ENCODE assay signal across 8 cellular contexts in the genomic region with DNA sequence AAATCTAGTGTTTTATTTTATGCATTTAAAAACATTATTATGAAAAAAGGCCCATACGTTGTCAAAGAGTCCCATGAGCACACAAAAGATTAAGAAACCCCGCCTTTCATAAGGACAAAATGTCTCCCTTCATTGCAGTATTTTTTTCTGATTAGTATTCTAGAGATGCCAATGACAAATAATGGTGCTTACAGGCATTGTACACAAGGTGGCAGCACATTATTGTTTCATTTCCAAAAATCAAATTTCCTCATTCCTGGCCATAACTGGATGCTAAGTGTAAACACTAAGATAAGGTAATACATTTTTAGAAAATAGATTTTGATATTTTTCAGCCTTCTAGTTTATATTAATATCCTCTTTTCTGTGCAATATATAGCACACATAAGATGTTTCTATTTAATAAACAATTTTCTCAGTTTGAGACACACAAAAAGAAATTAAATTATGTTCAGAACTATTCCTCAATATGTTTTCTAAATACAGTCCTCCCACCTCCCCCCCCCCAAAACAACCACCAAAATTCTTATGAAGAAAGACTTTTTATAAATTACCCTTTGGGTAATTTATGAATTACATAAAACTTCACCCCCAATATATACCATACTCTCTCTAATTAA. TPM values are rescaled to one million over a fixed set of nuclear protein-coding genes. Genes with fewer than 3 reads are reported as not detected.
DNase-seq lines count a peak whose midpoint lies in the region; ATAC-seq and TF ChIP-seq lines count a peak whose summit lies in the region.

No MANE protein-coding gene starts in this region.

- H3K36me3 Mint-ChIP-seq in activated naive CD8-positive, alpha-beta T cell treated with anti-CD3 and anti-CD28 coated beads for 36 hours = no peaks in the 10 kb centered on the region

- H2AFZ ChIP-seq in SK-N-SH (ENCODE audit: low read depth) = peak overlapping the region; percentile 83
- H2AFZ ChIP-seq in parathyroid adenoma = peak overlapping the region; percentile 28

- no peaks in the 10 kb centered on the region for H3F3A ChIP-seq in SK-N-SH (replicated peaks; ENCODE audit: insufficient read depth)

- no peak for TF ChIP-seq EP300 in SK-N-SH (IDR thresholded peaks at IDR 0.05; ENCODE audit: borderline replicate concordance in 1 of 2, low read depth in 1 of 2, low read length in 1 of 2)

- no peaks in the 10 kb centered on the region for H3K9me3 Mint-ChIP-seq in activated naive CD8-positive, alpha-beta T cell treated with anti-CD3 and anti-CD28 coated beads for 36 hours

- CTCF ChIA-PET in SK-N-SH (lab: Yijun Ruan, JAX) = interaction anchor here (0.6 to 1.7 kb wide), 11 partner anchors 8 to 742 kb away, joined by 3 to 7 read pairs (median 4); no protein-coding TSS in a partner anchor

- H3K4me1 ChIP-seq in SK-N-SH (ENCODE audit: control insufficient read depth in 1 of 2, insufficient read depth in 2 of 2, low read depth in 1 of 2, low read length in 1 of 2) (no peaks in the 10 kb centered on the region), parathyroid adenoma (no peaks in the 10 kb centered on the region)

- ATAC-seq in GM18858 (IDR thresholded peaks at IDR 0.05; ENCODE audit: unreplicated experiment) (peak; percentile 45), GM21390 (IDR thresholded peaks at IDR 0.05; ENCODE audit: unreplicated experiment) (no peak)

- peak; percentile 77 for TF ChIP-seq RAD21 in SK-N-SH (IDR thresholded peaks at IDR 0.05; ENCODE audit: low read length)

- H4K20me1 ChIP-seq in SK-N-SH (ENCODE audit: insufficient read depth) = no peaks in the 10 kb centered on the region

- H3K9me3 ChIP-seq in SK-N-SH (no peaks in the 10 kb centered on the region), parathyroid adenoma (ENCODE audit: control insufficient read depth, low read length) (no peaks in the 10 kb centered on the region)

- no peaks in the 10 kb centered on the region for H3K4me1 Mint-ChIP-seq in activated naive CD8-positive, alpha-beta T cell treated with anti-CD3 and anti-CD28 coated beads for 36 hours

- DNase-seq in CD1c-positive myeloid dendritic cell (ENCODE audit: extremely low spot score) (peak; percentile 64), Kasumi-1 (lab: John Stamatoyannopoulos, UW) (peak; percentile 40 to 72), SK-N-SH (peak; percentile 42), fibroblast of villous mesenchyme (ENCODE audit: low read depth) (peak; percentile 40)
- DNase-seq in activated naive CD8-positive, alpha-beta T cell treated with anti-CD3 and anti-CD28 coated beads for 36 hours = no peak

- POLR2A ChIA-PET in SK-N-SH (lab: Yijun Ruan, JAX) = no interaction called here

- H3K4me2 ChIP-seq in SK-N-SH (no peak overlapping the region), parathyroid adenoma (ENCODE audit: low read length) (peak overlapping the region; percentile 1)

- H3K27me3 ChIP-seq in SK-N-SH (ENCODE audit: insufficient read depth) (no peaks in the 10 kb centered on the region), parathyroid adenoma (ENCODE audit: control insufficient read depth, insufficient read depth, low read length) (no peaks in the 10 kb centered on the region)

- H3K9ac ChIP-seq in SK-N-SH (no peak overlapping the region), parathyroid adenoma (no peak overlapping the region)

- H3K27ac Mint-ChIP-seq in activated naive CD8-positive, alpha-beta T cell treated with anti-CD3 and anti-CD28 coated beads for 36 hours = no peak overlapping the region

- H3K79me2 ChIP-seq in SK-N-SH (ENCODE audit: insufficient read depth) = no peaks in the 10 kb centered on the region
- no peaks in the 10 kb centered on the region for H3K79me2 ChIP-seq in parathyroid adenoma

- H3K4me3 ChIP-seq in SK-N-SH (ENCODE audit: low read depth in 2 of 2, low read length in 1 of 2) (peak overlapping the region in 1 of 2 experiments; percentile 30; a peak in 1 of 4 replicates), fibroblast of villous mesenchyme (ENCODE audit: low read depth, low read length) (no peak overlapping the region), parathyroid adenoma (ENCODE audit: low read depth, low read length) (no peak overlapping the region)

- H3K27me3 Mint-ChIP-seq in activated naive CD8-positive, alpha-beta T cell treated with anti-CD3 and anti-CD28 coated beads for 36 hours = peaks cover 9% of the 10 kb centered on the region

- TF ChIP-seq CTCF in SK-N-SH (IDR thresholded peaks at IDR 0.05) (peak; percentile 85), fibroblast of villous mesenchyme (IDR thresholded peaks at IDR 0.05; ENCODE audit: insufficient read depth, low read depth, low read length) (peak; percentile 76), parathyroid adenoma (IDR thresholded peaks at IDR 0.05) (peak; percentile 58)

- H3K27ac ChIP-seq in SK-N-SH (ENCODE audit: low read depth in 2 of 2, low read length in 1 of 2) = no peak overlapping the region
- no peak overlapping the region for H3K27ac ChIP-seq in parathyroid adenoma

- WGBS in SK-N-SH (ENCODE audit: low lambda C conversion rate) = 1% methylated on average over 2 of the region's 2 CpGs

- H3K36me3 ChIP-seq in SK-N-SH (replicated peaks in 1 of 2; ENCODE audit: control insufficient read depth in 1 of 2, insufficient read depth in 2 of 2, low read length in 1 of 2) = no peaks in the 10 kb centered on the region
- H3K36me3 ChIP-seq in parathyroid adenoma (ENCODE audit: control insufficient read depth, insufficient read depth, low read length) = no peaks in the 10 kb centered on the region

- H3K9me2 ChIP-seq in SK-N-SH = no peaks in the 10 kb centered on the region

- H3K4me3 Mint-ChIP-seq in activated naive CD8-positive, alpha-beta T cell treated with anti-CD3 and anti-CD28 coated beads for 36 hours = no peak overlapping the region

TF ChIP-seq in SK-N-SH, 30 proteins besides CTCF, POLR2A, EP300 and RAD21:
- TF ChIP-seq YY1 (IDR thresholded peaks at IDR 0.05; ENCODE audit: low read depth) (peak; percentile 32; the same call in 1 of the 2 replicates), TCF12 (IDR thresholded peaks at IDR 0.05) (no peak), NRF1 (IDR thresholded peaks at IDR 0.05; ENCODE audit: low read depth, low read length) (no peak), MXI1 (IDR thresholded peaks at IDR 0.05; ENCODE audit: low read depth, low read length) (no peak), JUND (IDR thresholded peaks at IDR 0.05) (no peak), RFX5 (IDR thresholded peaks at IDR 0.05; ENCODE audit: low read length) (no peak), SMC3 (IDR thresholded peaks at IDR 0.05; ENCODE audit: low read depth, low read length) (peak; percentile 53; the same call in 1 of the 2 replicates), TAF1 (IDR thresholded peaks at IDR 0.05; ENCODE audit: borderline replicate concordance, low read depth, low read length) (no peak)
- TF ChIP-seq, protein P1, sequence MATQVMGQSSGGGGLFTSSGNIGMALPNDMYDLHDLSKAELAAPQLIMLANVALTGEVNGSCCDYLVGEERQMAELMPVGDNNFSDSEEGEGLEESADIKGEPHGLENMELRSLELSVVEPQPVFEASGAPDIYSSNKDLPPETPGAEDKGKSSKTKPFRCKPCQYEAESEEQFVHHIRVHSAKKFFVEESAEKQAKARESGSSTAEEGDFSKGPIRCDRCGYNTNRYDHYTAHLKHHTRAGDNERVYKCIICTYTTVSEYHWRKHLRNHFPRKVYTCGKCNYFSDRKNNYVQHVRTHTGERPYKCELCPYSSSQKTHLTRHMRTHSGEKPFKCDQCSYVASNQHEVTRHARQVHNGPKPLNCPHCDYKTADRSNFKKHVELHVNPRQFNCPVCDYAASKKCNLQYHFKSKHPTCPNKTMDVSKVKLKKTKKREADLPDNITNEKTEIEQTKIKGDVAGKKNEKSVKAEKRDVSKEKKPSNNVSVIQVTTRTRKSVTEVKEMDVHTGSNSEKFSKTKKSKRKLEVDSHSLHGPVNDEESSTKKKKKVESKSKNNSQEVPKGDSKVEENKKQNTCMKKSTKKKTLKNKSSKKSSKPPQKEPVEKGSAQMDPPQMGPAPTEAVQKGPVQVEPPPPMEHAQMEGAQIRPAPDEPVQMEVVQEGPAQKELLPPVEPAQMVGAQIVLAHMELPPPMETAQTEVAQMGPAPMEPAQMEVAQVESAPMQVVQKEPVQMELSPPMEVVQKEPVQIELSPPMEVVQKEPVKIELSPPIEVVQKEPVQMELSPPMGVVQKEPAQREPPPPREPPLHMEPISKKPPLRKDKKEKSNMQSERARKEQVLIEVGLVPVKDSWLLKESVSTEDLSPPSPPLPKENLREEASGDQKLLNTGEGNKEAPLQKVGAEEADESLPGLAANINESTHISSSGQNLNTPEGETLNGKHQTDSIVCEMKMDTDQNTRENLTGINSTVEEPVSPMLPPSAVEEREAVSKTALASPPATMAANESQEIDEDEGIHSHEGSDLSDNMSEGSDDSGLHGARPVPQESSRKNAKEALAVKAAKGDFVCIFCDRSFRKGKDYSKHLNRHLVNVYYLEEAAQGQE (IDR thresholded peaks at IDR 0.05; ENCODE audit: low read depth, low read length) = no peak
- TF ChIP-seq, protein P2, sequence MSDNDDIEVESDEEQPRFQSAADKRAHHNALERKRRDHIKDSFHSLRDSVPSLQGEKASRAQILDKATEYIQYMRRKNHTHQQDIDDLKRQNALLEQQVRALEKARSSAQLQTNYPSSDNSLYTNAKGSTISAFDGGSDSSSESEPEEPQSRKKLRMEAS (IDR thresholded peaks at IDR 0.05; ENCODE audit: low read depth) = no peak

RNA-seq across cellular contexts. Expression of a gene that starts 47.7 kb away (rescaled TPM):
- 0.84 and 0.96 TPM in 2 replicates for polyA plus RNA-seq in SK-N-SH (2012; rRNA removed)
- 1.3 and 1.5 TPM in 2 replicates for polyA plus RNA-seq in SK-N-SH (2012; cell fraction: cytosol; rRNA removed)
- 0.40 and 0.61 TPM in 2 replicates for polyA plus RNA-seq in SK-N-SH (2012; cell fraction: nucleus; rRNA removed)
- 12.2 and 12.5 TPM in 2 replicates for total RNA-seq in fibroblast of villous mesenchyme
- 1 to 10 TPM; 3.2 to 3.6 TPM for total RNA-seq in activated naive CD8-positive, alpha-beta T cell treated with anti-CD3 and anti-CD28 coated beads for 36 hours
